Comparison of ENCODE assay signal across 17 cellular contexts in the genomic region with DNA sequence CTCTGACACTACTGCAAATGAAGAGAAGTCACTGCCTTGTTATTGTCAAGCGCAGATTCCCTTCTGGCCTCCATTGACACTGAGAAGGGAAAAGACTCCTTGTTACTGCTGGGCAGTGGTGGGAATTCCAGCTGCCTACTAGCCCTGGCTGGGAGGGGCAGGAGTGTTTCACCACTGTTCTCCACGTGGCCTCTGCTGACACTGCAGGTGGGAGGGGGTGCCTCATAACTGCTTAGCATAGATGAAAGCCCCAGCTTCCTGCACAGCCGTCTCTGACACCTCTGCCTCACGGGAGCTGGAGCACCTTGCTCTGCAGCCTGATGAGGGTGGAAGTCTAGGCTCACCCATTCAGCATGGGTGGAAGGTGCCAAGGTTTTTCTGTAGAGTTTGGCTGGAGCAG. TPM values are rescaled to one million over a fixed set of nuclear protein-coding genes. Genes with fewer than 3 reads are reported as not detected.
DNase-seq lines count a peak whose midpoint lies in the region; ATAC-seq, FAIRE-seq and TF ChIP-seq lines count a peak whose summit lies in the region.
"Had no signal": no experiment of that assay in that cellular context is flagged by ENCODE, and none has a peak within 500 bp of the region (broad histone marks: within the 10 kb centered on the region; RNA-seq: fewer than 3 reads in every experiment).

No MANE protein-coding gene starts in this region.

- RAD21 ChIA-PET in HCT116 (lab: Charles Lee; ENCODE audit: low non-redundant PET in 1 of 2, low total read pairs in 2 of 2, uncharacterized antibody in 2 of 2, unreplicated experiment in 2 of 2), result no interaction called here

- H3K14ac ChIP-seq in mesenchymal stem cell (ENCODE audit: low read length in 2 of 2), result no peak overlapping the region

- no peak for TF ChIP-seq EP300 in A549 (IDR thresholded peaks at IDR 0.05)

- H3K4me3 ChIP-seq in A549 (no peak overlapping the region), HCT116 (replicated peaks in 1 of 2; ENCODE audit: low read depth in 1 of 2, low read length in 2 of 2) (no peak overlapping the region), right cardiac atrium (ENCODE audit: low read length) (no peak overlapping the region), mesenchymal stem cell (ENCODE audit: insufficient read depth in 1 of 2, low read depth in 1 of 2, low read length in 2 of 2) (no peak overlapping the region)
- H3K4me3 ChIP-seq: HAP-1, SK-N-MC had no signal

- no peak for DNase-seq in A549 (ENCODE audit: low read depth in 1 of 2, low spot score in 1 of 2)
- DNase-seq in HCT116 (ENCODE audit: low read depth, low spot score), result no peak
- DNase-seq in RPMI8226, result peak; percentile 78
- DNase-seq in kidney tubule cell (ENCODE audit: low spot score), result peak; percentile 25
- no peak for DNase-seq in hypothalamus (lab: John Stamatoyannopoulos, UW)
- DNase-seq in right cardiac atrium, result no peak
- DNase-seq in mesenchymal stem cell, result no peak
- DNase-seq: CD4-positive, alpha-beta memory T cell; EL; KBM-7; NCI-H1092 treated with DMSO at 0.1 percent for 48 hours; NCI-H187 treated with DMSO at 0.1 percent for 48 hours; NCI-H2171; PC-3 had no signal

- H3K27me3 ChIP-seq in HCT116 (ENCODE audit: insufficient read depth, low read length) (no peaks in the 10 kb centered on the region), right cardiac atrium (ENCODE audit: control insufficient read depth, insufficient read depth) (no peaks in the 10 kb centered on the region), mesenchymal stem cell (ENCODE audit: control insufficient read depth in 1 of 2, insufficient read depth in 1 of 2, low read length in 2 of 2) (peaks cover 6 to 27% of the 10 kb centered on the region in 2 experiments)

- no peak overlapping the region for H2BK5ac ChIP-seq in mesenchymal stem cell (ENCODE audit: low read depth, low read length, poor library complexity, severe bottlenecking)

- no peak overlapping the region for H2BK12ac ChIP-seq in mesenchymal stem cell (ENCODE audit: low read length in 2 of 2)

- H3K4me1 ChIP-seq in A549, result no peaks in the 10 kb centered on the region
- H3K4me1 ChIP-seq in HCT116 (ENCODE audit: control insufficient read depth in 1 of 2, insufficient read depth in 2 of 2, low read length in 2 of 2), result 0 out of 4 replicates have a peak, but pooled peaks cover 0 to 2% of the 10 kb centered on the region in 2 experiments
- no peaks in the 10 kb centered on the region for H3K4me1 ChIP-seq in right cardiac atrium (ENCODE audit: control insufficient read depth, insufficient read depth, low read length)
- no peaks in the 10 kb centered on the region for H3K4me1 ChIP-seq in mesenchymal stem cell (ENCODE audit: control insufficient read depth, insufficient read depth, low read depth, low read length)
- H3K4me1 ChIP-seq: HAP-1 had no signal

- no peak overlapping the region for H4K8ac ChIP-seq in mesenchymal stem cell (ENCODE audit: low read length)

- H2BK120ac ChIP-seq in mesenchymal stem cell (ENCODE audit: low read depth, low read length), result no peak overlapping the region

- H4K91ac ChIP-seq in mesenchymal stem cell (ENCODE audit: low read length), result no peak overlapping the region

- no peak overlapping the region for H2AK5ac ChIP-seq in mesenchymal stem cell (ENCODE audit: low read length, severe bottlenecking)

- POLR2A ChIA-PET in A549 (lab: Yijun Ruan, JAX) (interaction anchor here (0.7 kb wide), 1 partner anchor 16 kb away, joined by 3 read pairs; no protein-coding TSS in a partner anchor), HCT116 (lab: Charles Lee) (no interaction called here)

- no peak overlapping the region for H2BK15ac ChIP-seq in mesenchymal stem cell (ENCODE audit: low read depth, poor library complexity, severe bottlenecking)

- TF ChIP-seq CTCF in A549 (IDR thresholded peaks at IDR 0.05), result no peak
- TF ChIP-seq CTCF in HCT116 (IDR thresholded peaks at IDR 0.05 in 2 of 3, conservative IDR thresholded peaks at IDR 0.05 in 1 of 3; ENCODE audit: borderline replicate concordance in 1 of 3, insufficient read depth in 1 of 3, low read depth in 2 of 3, low read length in 2 of 3), result no peak

- H3K23ac ChIP-seq in mesenchymal stem cell (ENCODE audit: low read length in 2 of 2), result no peak overlapping the region

- intact Hi-C loops in HCT116 (cut with micrococcal nuclease) (no loop called here), right cardiac atrium (cut with DNase I) (no loop called here)

- H3K4ac ChIP-seq in mesenchymal stem cell (ENCODE audit: low read depth in 1 of 2, low read length in 2 of 2), result no peak overlapping the region

- CTCF ChIA-PET in A549 (lab: Yijun Ruan, JAX) (interaction anchor here (1.9 kb wide), 1 partner anchor 17 kb away, joined by 7 read pairs; no protein-coding TSS in a partner anchor), HCT116 (lab: Charles Lee) (no interaction called here)

- TF ChIP-seq RAD21 in A549 (conservative IDR thresholded peaks at IDR 0.05 in 1 of 2, IDR thresholded peaks at IDR 0.05 in 1 of 2) (no peak), HCT116 (IDR thresholded peaks at IDR 0.05; ENCODE audit: low read depth) (no peak)

- no peak overlapping the region for H3K18ac ChIP-seq in mesenchymal stem cell (ENCODE audit: low read depth in 1 of 2, low read length in 2 of 2)

- H3K27ac ChIP-seq in A549 (no peak overlapping the region), HCT116 (ENCODE audit: low read depth, low read length) (no peak overlapping the region), right cardiac atrium (ENCODE audit: low read length) (no peak overlapping the region), mesenchymal stem cell (ENCODE audit: low read length, poor library complexity, severe bottlenecking) (no peak overlapping the region)
- H3K27ac ChIP-seq: SK-N-MC had no signal

- BruUV-seq in HCT116 (replicated peaks; lab: Mats Ljungman, UMichigan), result no TSS peak

- H4K20me1 ChIP-seq in HCT116 (ENCODE audit: insufficient read depth), result no peaks in the 10 kb centered on the region

- H3K79me2 ChIP-seq in HCT116 (ENCODE audit: insufficient read depth, low read length), result no peaks in the 10 kb centered on the region

- H3K9ac ChIP-seq in HCT116 (ENCODE audit: low read length) (no peak overlapping the region), mesenchymal stem cell (ENCODE audit: low read length) (no peak overlapping the region)

- H2AFZ ChIP-seq in HCT116 (ENCODE audit: low read depth, low read length, poor library complexity, severe bottlenecking) (no peak overlapping the region), mesenchymal stem cell (ENCODE audit: low read depth, low read length) (no peak overlapping the region)

- no peaks in the 10 kb centered on the region for H3K36me3 ChIP-seq in HCT116 (ENCODE audit: control insufficient read depth in 1 of 2, insufficient read depth in 2 of 2, low read length in 2 of 2)
- H3K36me3 ChIP-seq in mesenchymal stem cell (ENCODE audit: control insufficient read depth in 1 of 2, insufficient read depth in 2 of 2, low read depth in 1 of 2, low read length in 2 of 2), result no peaks in the 10 kb centered on the region
- H3K36me3 ChIP-seq: HAP-1 had no signal

- no peaks in the 10 kb centered on the region for H3K79me1 ChIP-seq in mesenchymal stem cell (replicated peaks; ENCODE audit: low read length, poor library complexity, severe bottlenecking)

- 30% methylated on average over 4 of the region's 4 CpGs for WGBS in A549 (ENCODE audit: missing lambda C conversion rate)
- WGBS in right cardiac atrium, result 34% methylated on average over 4 of the region's 4 CpGs
- WGBS in mesenchymal stem cell, result 54% methylated on average over 4 of the region's 4 CpGs

- no peak overlapping the region for H3K4me2 ChIP-seq in A549
- no peak overlapping the region for H3K4me2 ChIP-seq in HCT116 (ENCODE audit: low read length)
- H3K4me2 ChIP-seq in mesenchymal stem cell (ENCODE audit: low read length, poor library complexity, severe bottlenecking), result no peak overlapping the region

- H3K9me3 ChIP-seq in A549 (peaks cover 16% of the 10 kb centered on the region; the same call in 1 of the 3 replicates), HCT116 (ENCODE audit: control insufficient read depth in 1 of 2, insufficient read depth in 1 of 2, low read depth in 1 of 2, low read length in 2 of 2) (no peaks in the 10 kb centered on the region), right cardiac atrium (ENCODE audit: control insufficient read depth, low read length) (peaks cover 5% of the 10 kb centered on the region), mesenchymal stem cell (ENCODE audit: control insufficient read depth, low read length) (no peaks in the 10 kb centered on the region)
- H3K9me3 ChIP-seq: HAP-1 had no signal

- no peaks in the 10 kb centered on the region for H3K9me2 ChIP-seq in HCT116 (ENCODE audit: insufficient read depth)

- ATAC-seq in A549, result peak; percentile 30 to 43; a peak in 4 of 6 replicates
- ATAC-seq in HCT116, result peak; percentile 46; the same call in 1 of the 2 replicates
- no peak for ATAC-seq in right cardiac atrium
- ATAC-seq: PC-3 had no signal

- no peak for TF ChIP-seq POLR2A in A549 (IDR thresholded peaks at IDR 0.05; ENCODE audit: low read length)
- TF ChIP-seq POLR2A in HCT116 (IDR thresholded peaks at IDR 0.05; ENCODE audit: borderline replicate concordance, extremely low read depth, insufficient read depth, insufficient read length), result no peak

- no peak for FAIRE-seq in A549 (lab: Jason Lieb, UNC)
- FAIRE-seq: HTR-8/SVneo had no signal

TF ChIP-seq in A549, 52 proteins besides CTCF, POLR2A, EP300 and RAD21 (continues in another document):
- TF ChIP-seq CHD2 (IDR thresholded peaks at IDR 0.05; ENCODE audit: low read length, partially characterized antibody) (no peak), GATA3 (IDR thresholded peaks at IDR 0.05; ENCODE audit: borderline replicate concordance) (no peak), PHF8 (IDR thresholded peaks at IDR 0.05; ENCODE audit: borderline replicate concordance, low read depth) (no peak), RCOR1 (IDR thresholded peaks at IDR 0.05; ENCODE audit: low read depth, low read length) (no peak)

TF ChIP-seq in HCT116, 20 proteins besides CTCF, POLR2A, EP300 and RAD21 (continues in another document):
- TF ChIP-seq EGR1 (IDR thresholded peaks at IDR 0.05; ENCODE audit: low read depth) (no peak), CEBPB (IDR thresholded peaks at IDR 0.05; ENCODE audit: low read depth) (no peak), EZH2 (IDR thresholded peaks at IDR 0.05) (no peak)
- TF ChIP-seq, protein P1, sequence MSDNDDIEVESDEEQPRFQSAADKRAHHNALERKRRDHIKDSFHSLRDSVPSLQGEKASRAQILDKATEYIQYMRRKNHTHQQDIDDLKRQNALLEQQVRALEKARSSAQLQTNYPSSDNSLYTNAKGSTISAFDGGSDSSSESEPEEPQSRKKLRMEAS (IDR thresholded peaks at IDR 0.05), result no peak

RNA-seq across cellular contexts. Expression of a gene that starts 52.2 kb away (rescaled TPM):
- polyA plus RNA-seq in A549 (2011; rRNA removed), result 76.6 TPM in 2 replicates
- polyA plus RNA-seq in A549 (2012; cell fraction: cytosol; rRNA removed), result 43.2 and 45.1 TPM in 2 replicates
- 44.9 and 58.5 TPM in 2 replicates for polyA plus RNA-seq in A549 (2012; cell fraction: nucleus; rRNA removed)
- polyA plus RNA-seq in A549 (2017; fragmentation: RNase III; extraction: RNeasy Plus Mini Kit Qiagen cat#74134 plus additional on column Dnase treatment), result 37.5 to 40.6 TPM (median 39.6 TPM) in 3 replicates
- 54.6 and 60.5 TPM in 2 replicates for polyA minus RNA-seq in A549 (2011; rRNA and poly(A)+ RNA removed)
- total RNA-seq in HCT116 (2021; ENCODE audit: unreplicated experiment), result 35.2 TPM
- 29.0 and 30.9 TPM in 2 replicates for polyA plus RNA-seq in HCT116 (2012)
- 10 to 100 TPM; 36.5 to 49.2 (median 42.3) TPM for total RNA-seq in right cardiac atrium
- polyA plus RNA-seq in right cardiac atrium, result 49.7 TPM
- 26.7 TPM for polyA plus RNA-seq in mesenchymal stem cell (2013, experiment 1 of 2)
- polyA plus RNA-seq in mesenchymal stem cell (2013, experiment 2 of 2), result 29.0 TPM

Comparison
In these comparisons a context has a peak if more than half of its experiments do, and no peak if none do; other contexts are left out.
1. ATAC-seq: peak in A549 (2 of 2) and HCT116 (single experiment); none in right cardiac atrium (0 of 2).
2. DNase-seq: peak in RPMI8226 (single experiment) and kidney tubule cell (single experiment); none in A549 (0 of 2), HCT116 (single experiment), hypothalamus (0 of 51), right cardiac atrium (0 of 3) and mesenchymal stem cell (single experiment).